In the genomic region with DNA sequence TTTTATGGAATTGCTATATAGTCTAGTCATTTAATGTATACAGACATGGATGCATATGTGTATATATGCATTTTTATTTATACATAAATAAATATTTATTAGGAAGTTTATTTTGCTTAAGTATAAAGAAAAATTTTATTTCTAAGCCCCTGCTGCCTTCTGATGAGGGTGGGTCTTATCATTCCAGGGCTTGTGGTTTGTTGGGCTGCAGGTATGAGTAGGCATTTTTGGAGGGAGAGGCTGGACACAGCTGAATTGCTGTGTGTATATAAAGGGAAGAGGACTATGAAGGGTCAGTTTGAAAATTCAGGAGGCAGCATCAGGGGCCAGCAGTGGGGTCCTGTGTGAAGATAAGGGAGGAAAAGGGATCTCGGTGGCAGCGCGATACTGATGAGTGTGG, we compare ENCODE assay signal across 37 cellular contexts.
"Had no signal": no experiment of that assay in that cellular context is flagged by ENCODE, and none has a peak within 500 bp of the region (broad histone marks: within the 10 kb centered on the region; RNA-seq: fewer than 3 reads in every experiment).

No MANE protein-coding gene starts in this region.

- H3K27ac Mint-ChIP-seq: activated CD4-positive, alpha-beta memory T cell treated with anti-CD3 and anti-CD28 coated beads, Interleukin-2, amount 10 ng/mL, durations not matched to agents 7 days and 5 days; activated CD4-positive, alpha-beta T cell treated with anti-CD3 and anti-CD28 coated beads for 36 hours; activated CD4-positive, alpha-beta T cell treated with anti-CD3 and anti-CD28 coated beads, Interleukin-2, amount 10 ng/mL, durations not matched to agents 7 days and 5 days; activated CD8-positive, alpha-beta memory T cell treated with anti-CD3 and anti-CD28 coated beads, Interleukin-2, amount 10 ng/mL, durations not matched to agents 7 days and 5 days; activated CD8-positive, alpha-beta T cell treated with anti-CD3 and anti-CD28 coated beads, Interleukin-2, amount 10 ng/mL, durations not matched to agents 7 days and 5 days; activated naive CD4-positive, alpha-beta T cell treated with anti-CD3 and anti-CD28 coated beads for 36 hours; activated naive CD4-positive, alpha-beta T cell treated with anti-CD3 and anti-CD28 coated beads, Interleukin-2, amount 50 U/mL, for 72 hours; activated naive CD8-positive, alpha-beta T cell treated with anti-CD3 and anti-CD28 coated beads for 36 hours; activated T-cell treated with anti-CD3 and anti-CD28 coated beads, Interleukin-2, amount 50 U/mL, for 24 hours; activated T-cell treated with anti-CD3 and anti-CD28 coated beads, Interleukin-2, amount 50 U/mL, for 72 hours; activated T-helper 1 cell treated with anti-CD3 and anti-CD28 coated beads, Interleukin-12 subunit alpha, Interleukin-12 subunit beta, Interleukin-2, Interleukin-4 antibody, amounts not matched to agents 30 ng/mL and 10 ng/mL and 1 ng/mL, durations not matched to agents 14 hours and 24 hours and 36 hours; activated T-helper 17 cell treated with anti-CD3 and anti-CD28 coated beads, Interleukin-2, amount 50 U/mL, for 72 hours; T-cell; T-helper 2 cell treated with Interferon-gamma antibody and Interleukin-4, amounts not matched to agents 5 μg/mL and 100 μg/mL, for 36 hours; WTC11 had no signal

- H3K4me1 Mint-ChIP-seq: activated CD4-positive, alpha-beta memory T cell treated with anti-CD3 and anti-CD28 coated beads, Interleukin-2, amount 10 ng/mL, durations not matched to agents 7 days and 5 days; activated CD4-positive, alpha-beta T cell treated with anti-CD3 and anti-CD28 coated beads for 36 hours; activated CD4-positive, alpha-beta T cell treated with anti-CD3 and anti-CD28 coated beads, Interleukin-2, amount 10 ng/mL, durations not matched to agents 7 days and 5 days; activated CD8-positive, alpha-beta memory T cell treated with anti-CD3 and anti-CD28 coated beads, Interleukin-2, amount 10 ng/mL, durations not matched to agents 7 days and 5 days; activated naive CD8-positive, alpha-beta T cell treated with anti-CD3 and anti-CD28 coated beads for 36 hours; activated T-helper 17 cell treated with anti-CD3 and anti-CD28 coated beads, Interleukin-2, amount 50 U/mL, for 72 hours; T-cell had no signal

- DNase-seq: activated CD4-positive, alpha-beta memory T cell treated with anti-CD3 and anti-CD28 coated beads, Interleukin-2, amount 10 ng/mL, durations not matched to agents 7 days and 5 days; activated CD4-positive, alpha-beta T cell treated with anti-CD3 and anti-CD28 coated beads for 1 hour; activated CD4-positive, alpha-beta T cell treated with anti-CD3 and anti-CD28 coated beads for 36 hours; activated CD4-positive, alpha-beta T cell treated with anti-CD3 and anti-CD28 coated beads for 48 hours; activated CD4-positive, alpha-beta T cell treated with anti-CD3 and anti-CD28 coated beads, Interleukin-2, amount 10 ng/mL, durations not matched to agents 7 days and 5 days; activated CD4-positive, alpha-beta T cell treated with anti-CD3 and anti-CD28 coated beads, Interleukin-2, amount 50 U/mL, for 48 hours; activated CD4-positive, CD25-positive, alpha-beta regulatory T cell; activated CD8-positive, alpha-beta memory T cell treated with anti-CD3 and anti-CD28 coated beads for 24 hours; activated CD8-positive, alpha-beta memory T cell treated with anti-CD3 and anti-CD28 coated beads, Interleukin-2, amount 10 ng/mL, durations not matched to agents 7 days and 5 days; activated CD8-positive, alpha-beta memory T cell treated with anti-CD3 and anti-CD28 coated beads, Interleukin-2, amount 50 U/mL, for 48 hours; activated CD8-positive, alpha-beta T cell treated with anti-CD3 and anti-CD28 coated beads, Interleukin-2, amount 10 ng/mL, durations not matched to agents 7 days and 5 days; activated effector memory CD4-positive, alpha-beta T cell treated with anti-CD3 and anti-CD28 coated beads, Interleukin-2, amount 50 U/mL, for 16 hours; activated gamma-delta T cell treated with Interleukin-2 at 50 U/mL for 16 hours; activated naive CD4-positive, alpha-beta T cell; activated naive CD4-positive, alpha-beta T cell treated with anti-CD3 and anti-CD28 coated beads for 36 hours; activated naive CD4-positive, alpha-beta T cell treated with anti-CD3 and anti-CD28 coated beads, Interleukin-2, amount 50 U/mL, for 16 hours; activated naive CD8-positive, alpha-beta T cell treated with anti-CD3 and anti-CD28 coated beads for 36 hours; activated T-cell treated with anti-CD3 and anti-CD28 coated beads, Interleukin-2, amount 50 U/mL, for 24 hours; activated T-cell treated with anti-CD3 and anti-CD28 coated beads, Interleukin-2, amount 50 U/mL, for 72 hours; adrenal gland; amniotic stem cell; aorta; body of pancreas; brain microvascular endothelial cell; central memory CD4-positive, alpha-beta T cell; T-cell; T-helper 2 cell; T-helper 9 cell; WERI-Rb-1 had no signal

- H3K27me3 Mint-ChIP-seq: activated CD4-positive, alpha-beta memory T cell treated with anti-CD3 and anti-CD28 coated beads, Interleukin-2, amount 10 ng/mL, durations not matched to agents 7 days and 5 days; activated CD4-positive, alpha-beta T cell treated with anti-CD3 and anti-CD28 coated beads for 36 hours; activated CD4-positive, alpha-beta T cell treated with anti-CD3 and anti-CD28 coated beads, Interleukin-2, amount 10 ng/mL, durations not matched to agents 7 days and 5 days; activated CD8-positive, alpha-beta memory T cell treated with anti-CD3 and anti-CD28 coated beads, Interleukin-2, amount 10 ng/mL, durations not matched to agents 7 days and 5 days; activated naive CD8-positive, alpha-beta T cell treated with anti-CD3 and anti-CD28 coated beads for 36 hours; activated T-cell treated with anti-CD3 and anti-CD28 coated beads, Interleukin-2, amount 50 U/mL, for 24 hours; activated T-helper 17 cell treated with anti-CD3 and anti-CD28 coated beads, Interleukin-2, amount 50 U/mL, for 72 hours; T-cell had no signal

- H3K4me3 Mint-ChIP-seq: activated CD4-positive, alpha-beta memory T cell treated with anti-CD3 and anti-CD28 coated beads, Interleukin-2, amount 10 ng/mL, durations not matched to agents 7 days and 5 days; activated CD4-positive, alpha-beta T cell treated with anti-CD3 and anti-CD28 coated beads for 36 hours; activated CD4-positive, alpha-beta T cell treated with anti-CD3 and anti-CD28 coated beads, Interleukin-2, amount 10 ng/mL, durations not matched to agents 7 days and 5 days; activated CD8-positive, alpha-beta memory T cell treated with anti-CD3 and anti-CD28 coated beads, Interleukin-2, amount 10 ng/mL, durations not matched to agents 7 days and 5 days; activated CD8-positive, alpha-beta T cell treated with anti-CD3 and anti-CD28 coated beads, Interleukin-2, amount 10 ng/mL, durations not matched to agents 7 days and 5 days; activated naive CD4-positive, alpha-beta T cell treated with anti-CD3 and anti-CD28 coated beads for 36 hours; activated naive CD8-positive, alpha-beta T cell treated with anti-CD3 and anti-CD28 coated beads for 36 hours; activated T-cell treated with anti-CD3 and anti-CD28 coated beads, Interleukin-2, amount 50 U/mL, for 24 hours; activated T-cell treated with anti-CD3 and anti-CD28 coated beads, Interleukin-2, amount 50 U/mL, for 72 hours; activated T-helper 1 cell treated with anti-CD3 and anti-CD28 coated beads, Interleukin-12 subunit alpha, Interleukin-12 subunit beta, Interleukin-2, Interleukin-4 antibody, amounts not matched to agents 30 ng/mL and 10 ng/mL and 1 ng/mL, durations not matched to agents 14 hours and 24 hours and 36 hours; activated T-helper 17 cell treated with anti-CD3 and anti-CD28 coated beads, Interleukin-2, amount 50 U/mL, for 72 hours; T-cell; T-helper 2 cell treated with Interferon-gamma antibody and Interleukin-4, amounts not matched to agents 5 μg/mL and 100 μg/mL, for 36 hours; WTC11 had no signal

- ATAC-seq: activated CD4-positive, alpha-beta T cell treated with anti-CD3 and anti-CD28 coated beads for 36 hours; activated CD4-positive, CD25-positive, alpha-beta regulatory T cell treated with anti-CD3 and anti-CD28 coated beads, Interleukin-2, amount 50 U/mL, for 24 hours; activated CD8-positive, alpha-beta memory T cell treated with anti-CD3 and anti-CD28 coated beads, Interleukin-2, amount 10 ng/mL, durations not matched to agents 7 days and 5 days; activated CD8-positive, alpha-beta T cell treated with anti-CD3 and anti-CD28 coated beads, Interleukin-2, amount 10 ng/mL, durations not matched to agents 7 days and 5 days; activated naive CD4-positive, alpha-beta T cell treated with anti-CD3 and anti-CD28 coated beads, Interleukin-2, amount 50 U/mL, for 72 hours; activated T-cell treated with anti-CD3 and anti-CD28 coated beads, Interleukin-2, amount 50 U/mL, for 72 hours; body of pancreas; T-cell; WTC11 had no signal

- H3K9me3 ChIP-seq: adrenal gland, body of pancreas, breast epithelium had no signal

- FAIRE-seq: astrocyte had no signal

- H3K36me3 ChIP-seq: adrenal gland, brain microvascular endothelial cell, breast epithelium, WERI-Rb-1 had no signal

- H3K27me3 ChIP-seq: adrenal gland, body of pancreas, brain microvascular endothelial cell, breast epithelium had no signal

- H3K36me3 Mint-ChIP-seq: activated CD8-positive, alpha-beta memory T cell treated with anti-CD3 and anti-CD28 coated beads, Interleukin-2, amount 10 ng/mL, durations not matched to agents 7 days and 5 days; activated naive CD4-positive, alpha-beta T cell treated with anti-CD3 and anti-CD28 coated beads, Interleukin-2, amount 50 U/mL, for 72 hours; activated naive CD8-positive, alpha-beta T cell treated with anti-CD3 and anti-CD28 coated beads for 36 hours; T-cell; WTC11 had no signal

- H3K4me3 ChIP-seq: adrenal gland, body of pancreas, breast epithelium had no signal

- H3K4me1 ChIP-seq: adrenal gland, body of pancreas, breast epithelium had no signal

- H3K27ac ChIP-seq: adrenal gland, body of pancreas, brain microvascular endothelial cell, breast epithelium, WERI-Rb-1 had no signal
